In the genomic region with DNA sequence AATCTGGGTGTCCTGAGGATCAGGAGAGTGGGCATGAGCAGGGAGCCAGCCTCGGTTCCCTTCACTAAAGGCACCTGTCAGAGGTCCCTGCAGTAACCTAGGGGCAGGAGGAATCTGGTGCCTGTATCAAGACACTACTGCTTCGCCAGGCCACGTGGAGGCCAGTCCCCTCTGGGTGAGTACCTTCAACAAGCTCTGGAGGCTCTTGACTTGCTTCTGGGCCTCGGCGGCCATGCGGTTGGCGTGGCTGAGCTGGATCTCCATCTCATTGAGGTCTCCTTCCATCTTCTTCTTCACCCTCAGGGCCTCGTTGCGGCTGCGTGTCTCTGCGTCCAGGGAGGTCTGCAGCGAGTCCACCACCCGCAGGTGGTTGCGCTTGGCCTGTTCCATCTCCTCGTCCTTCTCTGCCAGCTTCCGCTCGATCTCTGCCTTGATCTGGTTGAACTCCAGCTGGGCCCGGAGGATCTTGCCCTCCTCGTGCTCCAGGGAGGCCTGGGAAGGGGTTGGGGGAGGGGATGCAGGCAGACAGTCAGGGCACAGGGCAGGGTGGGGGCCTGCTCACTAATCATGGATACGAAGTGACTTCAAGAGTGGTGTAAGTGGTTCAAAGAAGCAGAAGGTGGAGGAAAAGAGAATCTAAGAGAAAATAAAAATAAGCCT, we compare ENCODE assay signal across 34 cellular contexts. TPM values are rescaled to one million over a fixed set of nuclear protein-coding genes. Genes with fewer than 3 reads are reported as not detected.
"Had no signal": no experiment of that assay in that cellular context is flagged by ENCODE, and none has a peak within 500 bp of the region (broad histone marks: within the 10 kb centered on the region; RNA-seq: fewer than 3 reads in every experiment).

No MANE protein-coding gene starts in this region.

- H3K27me3 Mint-ChIP-seq: activated CD4-positive, alpha-beta memory T cell treated with anti-CD3 and anti-CD28 coated beads, Interleukin-2, amount 10 ng/mL, durations not matched to agents 7 days and 5 days; activated CD8-positive, alpha-beta memory T cell treated with anti-CD3 and anti-CD28 coated beads, Interleukin-2, amount 10 ng/mL, durations not matched to agents 7 days and 5 days; activated naive CD4-positive, alpha-beta T cell treated with anti-CD3 and anti-CD28 coated beads, Interleukin-2, amount 50 U/mL, for 24 hours; activated naive CD8-positive, alpha-beta T cell treated with anti-CD3 and anti-CD28 coated beads, Interleukin-2, amount 10 ng/mL, durations not matched to agents 7 days and 5 days had no signal

- H3K4me3 Mint-ChIP-seq: activated CD4-positive, alpha-beta memory T cell treated with anti-CD3 and anti-CD28 coated beads, Interleukin-2, amount 10 ng/mL, durations not matched to agents 7 days and 5 days; activated CD8-positive, alpha-beta memory T cell treated with anti-CD3 and anti-CD28 coated beads, Interleukin-2, amount 10 ng/mL, durations not matched to agents 7 days and 5 days; activated naive CD4-positive, alpha-beta T cell treated with anti-CD3 and anti-CD28 coated beads, Interleukin-2, amount 50 U/mL, for 24 hours; activated naive CD8-positive, alpha-beta T cell treated with anti-CD3 and anti-CD28 coated beads, Interleukin-2, amount 10 ng/mL, durations not matched to agents 7 days and 5 days; brain had no signal

- DNase-seq: activated CD4-positive, alpha-beta memory T cell treated with anti-CD3 and anti-CD28 coated beads, Interleukin-2, amount 10 ng/mL, durations not matched to agents 7 days and 5 days; activated CD4-positive, alpha-beta T cell treated with anti-CD3 and anti-CD28 coated beads for 1 hour; activated CD4-positive, alpha-beta T cell treated with anti-CD3 and anti-CD28 coated beads for 48 hours; activated CD4-positive, CD25-positive, alpha-beta regulatory T cell; activated CD8-positive, alpha-beta memory T cell treated with anti-CD3 and anti-CD28 coated beads for 24 hours; activated CD8-positive, alpha-beta memory T cell treated with anti-CD3 and anti-CD28 coated beads, Interleukin-2, amount 10 ng/mL, durations not matched to agents 7 days and 5 days; activated CD8-positive, alpha-beta memory T cell treated with anti-CD3 and anti-CD28 coated beads, Interleukin-2, amount 50 U/mL, for 48 hours; activated effector memory CD4-positive, alpha-beta T cell treated with Interleukin-2 at 50 U/mL for 16 hours; activated naive CD8-positive, alpha-beta T cell treated with anti-CD3 and anti-CD28 coated beads, Interleukin-2, amount 10 ng/mL, durations not matched to agents 7 days and 5 days; activated T-cell treated with anti-CD3 and anti-CD28 coated beads, Interleukin-2, amount 50 U/mL, for 48 hours; amygdala; Karpas-422; KBM-7; NCI-H1048; NCI-H1105 treated with DMSO at 0.1 percent for 48 hours; NCI-H1436; NCI-H1694; NCI-H1930; NCI-H345; NCI-H524 treated with DMSO at 0.1 percent for 48 hours; SIG-M5; T1000; WERI-Rb-1 had no signal

- H3K36me3 Mint-ChIP-seq: activated CD8-positive, alpha-beta memory T cell treated with anti-CD3 and anti-CD28 coated beads, Interleukin-2, amount 10 ng/mL, durations not matched to agents 7 days and 5 days; activated naive CD4-positive, alpha-beta T cell treated with anti-CD3 and anti-CD28 coated beads, Interleukin-2, amount 50 U/mL, for 24 hours; activated naive CD8-positive, alpha-beta T cell treated with anti-CD3 and anti-CD28 coated beads, Interleukin-2, amount 10 ng/mL, durations not matched to agents 7 days and 5 days; brain had no signal

- H3K27ac ChIP-seq: ascending aorta, WERI-Rb-1 had no signal

- H3K9me3 Mint-ChIP-seq: activated CD4-positive, alpha-beta memory T cell treated with anti-CD3 and anti-CD28 coated beads, Interleukin-2, amount 10 ng/mL, durations not matched to agents 7 days and 5 days; activated naive CD4-positive, alpha-beta T cell treated with anti-CD3 and anti-CD28 coated beads, Interleukin-2, amount 50 U/mL, for 24 hours; activated naive CD8-positive, alpha-beta T cell treated with anti-CD3 and anti-CD28 coated beads, Interleukin-2, amount 10 ng/mL, durations not matched to agents 7 days and 5 days had no signal

- H3K27ac Mint-ChIP-seq: activated CD4-positive, alpha-beta memory T cell treated with anti-CD3 and anti-CD28 coated beads, Interleukin-2, amount 10 ng/mL, durations not matched to agents 7 days and 5 days; activated CD8-positive, alpha-beta memory T cell treated with anti-CD3 and anti-CD28 coated beads, Interleukin-2, amount 10 ng/mL, durations not matched to agents 7 days and 5 days; activated naive CD4-positive, alpha-beta T cell treated with anti-CD3 and anti-CD28 coated beads, Interleukin-2, amount 50 U/mL, for 24 hours; activated naive CD8-positive, alpha-beta T cell treated with anti-CD3 and anti-CD28 coated beads, Interleukin-2, amount 10 ng/mL, durations not matched to agents 7 days and 5 days had no signal

- H3K27me3 ChIP-seq: ascending aorta had no signal

- H3K9me3 ChIP-seq: ascending aorta had no signal

- H3K4me1 ChIP-seq: ascending aorta had no signal

- H3K36me3 ChIP-seq: ascending aorta, WERI-Rb-1 had no signal

- H3K4me1 Mint-ChIP-seq: activated naive CD4-positive, alpha-beta T cell treated with anti-CD3 and anti-CD28 coated beads, Interleukin-2, amount 50 U/mL, for 24 hours had no signal

- H3K4me3 ChIP-seq: ascending aorta had no signal

- ATAC-seq: activated CD8-positive, alpha-beta memory T cell treated with anti-CD3 and anti-CD28 coated beads, Interleukin-2, amount 10 ng/mL, durations not matched to agents 7 days and 5 days; Panc1 had no signal

RNA-seq across cellular contexts. Expression of a gene that starts 7.9 kb away (rescaled TPM):
- total RNA-seq: activated naive CD8-positive, alpha-beta T cell treated with anti-CD3 and anti-CD28 coated beads, Interleukin-2, amount 10 ng/mL, durations not matched to agents 7 days and 5 days; ascending aorta; bronchial epithelial cell; MCF 10A; NCI-H460; RPMI7951; T-helper 2 cell treated with Interferon-gamma antibody and Interleukin-4, amounts not matched to agents 100 ng/mL and 5 ng/mL, for 36 hours had no signal
- polyA plus RNA-seq: IgD-negative memory B cell had no signal

RNA-seq across cellular contexts. Expression of a gene that starts 19.5 kb away (rescaled TPM):
- total RNA-seq: activated naive CD8-positive, alpha-beta T cell treated with anti-CD3 and anti-CD28 coated beads, Interleukin-2, amount 10 ng/mL, durations not matched to agents 7 days and 5 days; ascending aorta; bronchial epithelial cell; MCF 10A; NCI-H460; RPMI7951; T-helper 2 cell treated with Interferon-gamma antibody and Interleukin-4, amounts not matched to agents 100 ng/mL and 5 ng/mL, for 36 hours had no signal
- polyA plus RNA-seq: IgD-negative memory B cell had no signal

RNA-seq across cellular contexts. Expression of a gene that starts 39.1 kb away (rescaled TPM):
- total RNA-seq: activated CD4-positive, alpha-beta memory T cell treated with anti-CD3 and anti-CD28 coated beads, Interleukin-2, amount 10 ng/mL, durations not matched to agents 7 days and 5 days; activated CD8-positive, alpha-beta memory T cell treated with anti-CD3 and anti-CD28 coated beads, Interleukin-2, amount 10 ng/mL, durations not matched to agents 7 days and 5 days; activated naive CD8-positive, alpha-beta T cell treated with anti-CD3 and anti-CD28 coated beads, Interleukin-2, amount 10 ng/mL, durations not matched to agents 7 days and 5 days; bronchial epithelial cell; MCF 10A; NCI-H460; T-helper 1 cell treated with Interleukin-12 subunit alpha and Interleukin-12 subunit beta and Interleukin-4 antibody, amounts not matched to agents 30 ng/mL and 1 ng/mL, for 36 hours; T-helper 2 cell treated with Interferon-gamma antibody and Interleukin-4, amounts not matched to agents 100 ng/mL and 5 ng/mL, for 36 hours had no signal

RNA-seq across cellular contexts. Expression of a gene that starts 43.3 kb away (rescaled TPM):
- total RNA-seq: activated CD4-positive, alpha-beta memory T cell treated with anti-CD3 and anti-CD28 coated beads, Interleukin-2, amount 10 ng/mL, durations not matched to agents 7 days and 5 days; activated CD8-positive, alpha-beta memory T cell treated with anti-CD3 and anti-CD28 coated beads, Interleukin-2, amount 10 ng/mL, durations not matched to agents 7 days and 5 days; ascending aorta; bronchial epithelial cell; MCF 10A; NCI-H460; RPMI7951; T-helper 1 cell treated with Interleukin-12 subunit alpha and Interleukin-12 subunit beta and Interleukin-4 antibody, amounts not matched to agents 30 ng/mL and 1 ng/mL, for 36 hours; T-helper 2 cell treated with Interferon-gamma antibody and Interleukin-4, amounts not matched to agents 100 ng/mL and 5 ng/mL, for 36 hours had no signal
- polyA plus RNA-seq: IgD-negative memory B cell had no signal

RNA-seq across cellular contexts. Expression of a gene that starts 51.0 kb away (rescaled TPM):
- total RNA-seq: activated CD4-positive, alpha-beta memory T cell treated with anti-CD3 and anti-CD28 coated beads, Interleukin-2, amount 10 ng/mL, durations not matched to agents 7 days and 5 days; activated CD8-positive, alpha-beta memory T cell treated with anti-CD3 and anti-CD28 coated beads, Interleukin-2, amount 10 ng/mL, durations not matched to agents 7 days and 5 days; activated naive CD8-positive, alpha-beta T cell treated with anti-CD3 and anti-CD28 coated beads, Interleukin-2, amount 10 ng/mL, durations not matched to agents 7 days and 5 days; MCF 10A; T-helper 1 cell treated with Interleukin-12 subunit alpha and Interleukin-12 subunit beta and Interleukin-4 antibody, amounts not matched to agents 30 ng/mL and 1 ng/mL, for 36 hours; T-helper 2 cell treated with Interferon-gamma antibody and Interleukin-4, amounts not matched to agents 100 ng/mL and 5 ng/mL, for 36 hours had no signal
- polyA plus RNA-seq: IgD-negative memory B cell had no signal
